1 cellular context compared by ENCODE assay signal in genomic region chr10:11757452-11757819, GRCh38.
TF ChIP-seq lines count a peak whose summit lies in the region.

No MANE protein-coding gene starts in this region.

TF ChIP-seq in K562, 482 proteins besides CTCF, POLR2A, EP300 and RAD21 (continued from another document and continues in another):
- TF ChIP-seq, protein P1, sequence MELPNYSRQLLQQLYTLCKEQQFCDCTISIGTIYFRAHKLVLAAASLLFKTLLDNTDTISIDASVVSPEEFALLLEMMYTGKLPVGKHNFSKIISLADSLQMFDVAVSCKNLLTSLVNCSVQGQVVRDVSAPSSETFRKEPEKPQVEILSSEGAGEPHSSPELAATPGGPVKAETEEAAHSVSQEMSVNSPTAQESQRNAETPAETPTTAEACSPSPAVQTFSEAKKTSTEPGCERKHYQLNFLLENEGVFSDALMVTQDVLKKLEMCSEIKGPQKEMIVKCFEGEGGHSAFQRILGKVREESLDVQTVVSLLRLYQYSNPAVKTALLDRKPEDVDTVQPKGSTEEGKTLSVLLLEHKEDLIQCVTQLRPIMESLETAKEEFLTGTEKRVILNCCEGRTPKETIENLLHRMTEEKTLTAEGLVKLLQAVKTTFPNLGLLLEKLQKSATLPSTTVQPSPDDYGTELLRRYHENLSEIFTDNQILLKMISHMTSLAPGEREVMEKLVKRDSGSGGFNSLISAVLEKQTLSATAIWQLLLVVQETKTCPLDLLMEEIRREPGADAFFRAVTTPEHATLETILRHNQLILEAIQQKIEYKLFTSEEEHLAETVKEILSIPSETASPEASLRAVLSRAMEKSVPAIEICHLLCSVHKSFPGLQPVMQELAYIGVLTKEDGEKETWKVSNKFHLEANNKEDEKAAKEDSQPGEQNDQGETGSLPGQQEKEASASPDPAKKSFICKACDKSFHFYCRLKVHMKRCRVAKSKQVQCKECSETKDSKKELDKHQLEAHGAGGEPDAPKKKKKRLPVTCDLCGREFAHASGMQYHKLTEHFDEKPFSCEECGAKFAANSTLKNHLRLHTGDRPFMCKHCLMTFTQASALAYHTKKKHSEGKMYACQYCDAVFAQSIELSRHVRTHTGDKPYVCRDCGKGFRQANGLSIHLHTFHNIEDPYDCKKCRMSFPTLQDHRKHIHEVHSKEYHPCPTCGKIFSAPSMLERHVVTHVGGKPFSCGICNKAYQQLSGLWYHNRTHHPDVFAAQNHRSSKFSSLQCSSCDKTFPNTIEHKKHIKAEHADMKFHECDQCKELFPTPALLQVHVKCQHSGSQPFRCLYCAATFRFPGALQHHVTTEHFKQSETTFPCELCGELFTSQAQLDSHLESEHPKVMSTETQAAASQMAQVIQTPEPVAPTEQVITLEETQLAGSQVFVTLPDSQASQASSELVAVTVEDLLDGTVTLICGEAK (IDR thresholded peaks at IDR 0.05), result no peak
- TF ChIP-seq, protein P1 (CRISPR knock-in tag; IDR thresholded peaks at IDR 0.05), result no peak
- peak; percentile 63; the same call in 1 of the 2 replicates for TF ChIP-seq POLR2AphosphoS5 (IDR thresholded peaks at IDR 0.05; ENCODE audit: control insufficient read depth, insufficient read depth, low read depth, low read length)
- TF ChIP-seq KLF10 (CRISPR knock-in tag; IDR thresholded peaks at IDR 0.05), result no peak
- peak; percentile 53; the same call in 1 of the 2 replicates for TF ChIP-seq TAL1 (IDR thresholded peaks at IDR 0.05)
- TF ChIP-seq, protein P2, sequence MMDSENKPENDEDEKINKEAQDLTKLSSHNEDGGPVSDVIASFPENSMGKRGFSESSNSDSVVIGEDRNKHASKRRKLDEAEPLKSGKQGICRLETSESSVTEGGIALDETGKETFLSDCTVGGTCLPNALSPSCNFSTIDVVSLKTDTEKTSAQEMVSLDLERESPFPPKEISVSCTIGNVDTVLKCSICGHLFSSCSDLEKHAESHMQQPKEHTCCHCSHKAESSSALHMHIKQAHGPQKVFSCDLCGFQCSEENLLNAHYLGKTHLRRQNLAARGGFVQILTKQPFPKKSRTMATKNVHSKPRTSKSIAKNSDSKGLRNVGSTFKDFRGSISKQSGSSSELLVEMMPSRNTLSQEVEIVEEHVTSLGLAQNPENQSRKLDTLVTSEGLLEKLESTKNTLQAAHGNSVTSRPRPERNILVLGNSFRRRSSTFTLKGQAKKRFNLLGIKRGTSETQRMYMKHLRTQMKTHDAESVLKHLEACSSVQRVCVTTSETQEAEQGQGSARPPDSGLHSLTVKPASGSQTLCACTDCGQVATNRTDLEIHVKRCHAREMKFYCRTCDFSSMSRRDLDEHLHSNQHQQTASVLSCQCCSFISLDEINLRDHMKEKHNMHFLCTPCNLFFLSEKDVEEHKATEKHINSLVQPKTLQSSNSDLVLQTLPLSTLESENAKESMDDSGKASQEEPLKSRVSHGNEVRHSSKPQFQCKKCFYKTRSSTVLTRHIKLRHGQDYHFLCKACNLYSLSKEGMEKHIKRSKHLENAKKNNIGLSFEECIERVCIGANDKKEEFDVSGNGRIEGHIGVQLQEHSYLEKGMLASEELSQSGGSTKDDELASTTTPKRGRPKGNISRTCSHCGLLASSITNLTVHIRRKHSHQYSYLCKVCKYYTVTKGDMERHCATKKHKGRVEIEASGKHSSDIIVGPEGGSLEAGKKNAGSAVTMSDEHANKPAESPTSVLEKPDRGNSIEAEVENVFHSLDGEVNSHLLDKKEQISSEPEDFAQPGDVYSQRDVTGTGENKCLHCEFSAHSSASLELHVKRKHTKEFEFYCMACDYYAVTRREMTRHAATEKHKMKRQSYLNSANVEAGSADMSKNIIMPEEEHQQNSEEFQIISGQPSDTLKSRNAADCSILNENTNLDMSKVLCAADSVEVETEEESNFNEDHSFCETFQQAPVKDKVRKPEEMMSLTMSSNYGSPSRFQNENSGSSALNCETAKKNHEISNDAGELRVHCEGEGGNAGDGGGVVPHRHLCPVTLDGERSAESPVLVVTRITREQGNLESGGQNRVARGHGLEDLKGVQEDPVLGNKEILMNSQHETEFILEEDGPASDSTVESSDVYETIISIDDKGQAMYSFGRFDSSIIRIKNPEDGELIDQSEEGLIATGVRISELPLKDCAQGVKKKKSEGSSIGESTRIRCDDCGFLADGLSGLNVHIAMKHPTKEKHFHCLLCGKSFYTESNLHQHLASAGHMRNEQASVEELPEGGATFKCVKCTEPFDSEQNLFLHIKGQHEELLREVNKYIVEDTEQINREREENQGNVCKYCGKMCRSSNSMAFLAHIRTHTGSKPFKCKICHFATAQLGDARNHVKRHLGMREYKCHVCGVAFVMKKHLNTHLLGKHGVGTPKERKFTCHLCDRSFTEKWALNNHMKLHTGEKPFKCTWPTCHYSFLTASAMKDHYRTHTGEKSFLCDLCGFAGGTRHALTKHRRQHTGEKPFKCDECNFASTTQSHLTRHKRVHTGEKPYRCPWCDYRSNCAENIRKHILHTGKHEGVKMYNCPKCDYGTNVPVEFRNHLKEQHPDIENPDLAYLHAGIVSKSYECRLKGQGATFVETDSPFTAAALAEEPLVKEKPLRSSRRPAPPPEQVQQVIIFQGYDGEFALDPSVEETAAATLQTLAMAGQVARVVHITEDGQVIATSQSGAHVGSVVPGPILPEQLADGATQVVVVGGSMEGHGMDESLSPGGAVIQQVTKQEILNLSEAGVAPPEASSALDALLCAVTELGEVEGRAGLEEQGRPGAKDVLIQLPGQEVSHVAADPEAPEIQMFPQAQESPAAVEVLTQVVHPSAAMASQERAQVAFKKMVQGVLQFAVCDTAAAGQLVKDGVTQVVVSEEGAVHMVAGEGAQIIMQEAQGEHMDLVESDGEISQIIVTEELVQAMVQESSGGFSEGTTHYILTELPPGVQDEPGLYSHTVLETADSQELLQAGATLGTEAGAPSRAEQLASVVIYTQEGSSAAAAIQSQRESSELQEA (IDR thresholded peaks at IDR 0.05; ENCODE audit: low read depth), result no peak
- TF ChIP-seq KLF16 (IDR thresholded peaks at IDR 0.05), result peak; percentile 17; the same call in 1 of the 2 replicates
- no peak for TF ChIP-seq CHCHD3 (CRISPR knock-in tag; IDR thresholded peaks at IDR 0.05)
- peak; percentile 74 for TF ChIP-seq NCOR1 (IDR thresholded peaks at IDR 0.05)
- TF ChIP-seq CBX1 (IDR thresholded peaks at IDR 0.05; ENCODE audit: low read depth), result no peak
- peak; percentile 55; the same call in 1 of the 2 replicates for TF ChIP-seq TEAD4 (IDR thresholded peaks at IDR 0.05; ENCODE audit: low read length)
- no peak for TF ChIP-seq TEAD4 (CRISPR knock-in tag; IDR thresholded peaks at IDR 0.05; ENCODE audit: borderline replicate concordance)
- no peak for TF ChIP-seq ZNF766 (CRISPR knock-in tag; conservative IDR thresholded peaks at IDR 0.05)
- no peak for TF ChIP-seq GMEB1 (CRISPR knock-in tag; IDR thresholded peaks at IDR 0.05)
- peak; percentile 62 to 80; a peak in 3 of 4 replicates for TF ChIP-seq MNT (conservative IDR thresholded peaks at IDR 0.05)
- no peak for TF ChIP-seq ZNF253 (CRISPR knock-in tag; conservative IDR thresholded peaks at IDR 0.05)
- TF ChIP-seq ZEB2 (IDR thresholded peaks at IDR 0.05), result no peak
- TF ChIP-seq, protein P3, sequence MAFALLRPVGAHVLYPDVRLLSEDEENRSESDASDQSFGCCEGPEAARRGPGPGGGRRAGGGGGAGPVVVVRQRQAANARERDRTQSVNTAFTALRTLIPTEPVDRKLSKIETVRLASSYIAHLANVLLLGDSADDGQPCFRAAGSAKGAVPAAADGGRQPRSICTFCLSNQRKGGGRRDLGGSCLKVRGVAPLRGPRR (CRISPR knock-in tag; IDR thresholded peaks at IDR 0.05), result no peak
- TF ChIP-seq ATF7 (IDR thresholded peaks at IDR 0.05), result peak; percentile 58
- no peak for TF ChIP-seq ZNF143 (CRISPR knock-in tag; IDR thresholded peaks at IDR 0.05)
- TF ChIP-seq SAFB (IDR thresholded peaks at IDR 0.05; ENCODE audit: borderline replicate concordance, low read depth, low read length), result no peak
- TF ChIP-seq C11orf30 (IDR thresholded peaks at IDR 0.05; ENCODE audit: low read depth), result peak; percentile 72
- TF ChIP-seq MCM2 (IDR thresholded peaks at IDR 0.05; ENCODE audit: low read depth), result no peak
- no peak for TF ChIP-seq MED1 (CRISPR knock-in tag; IDR thresholded peaks at IDR 0.05; ENCODE audit: borderline replicate concordance)
- TF ChIP-seq L3MBTL2 (IDR thresholded peaks at IDR 0.05), result no peak
- TF ChIP-seq, protein P4, sequence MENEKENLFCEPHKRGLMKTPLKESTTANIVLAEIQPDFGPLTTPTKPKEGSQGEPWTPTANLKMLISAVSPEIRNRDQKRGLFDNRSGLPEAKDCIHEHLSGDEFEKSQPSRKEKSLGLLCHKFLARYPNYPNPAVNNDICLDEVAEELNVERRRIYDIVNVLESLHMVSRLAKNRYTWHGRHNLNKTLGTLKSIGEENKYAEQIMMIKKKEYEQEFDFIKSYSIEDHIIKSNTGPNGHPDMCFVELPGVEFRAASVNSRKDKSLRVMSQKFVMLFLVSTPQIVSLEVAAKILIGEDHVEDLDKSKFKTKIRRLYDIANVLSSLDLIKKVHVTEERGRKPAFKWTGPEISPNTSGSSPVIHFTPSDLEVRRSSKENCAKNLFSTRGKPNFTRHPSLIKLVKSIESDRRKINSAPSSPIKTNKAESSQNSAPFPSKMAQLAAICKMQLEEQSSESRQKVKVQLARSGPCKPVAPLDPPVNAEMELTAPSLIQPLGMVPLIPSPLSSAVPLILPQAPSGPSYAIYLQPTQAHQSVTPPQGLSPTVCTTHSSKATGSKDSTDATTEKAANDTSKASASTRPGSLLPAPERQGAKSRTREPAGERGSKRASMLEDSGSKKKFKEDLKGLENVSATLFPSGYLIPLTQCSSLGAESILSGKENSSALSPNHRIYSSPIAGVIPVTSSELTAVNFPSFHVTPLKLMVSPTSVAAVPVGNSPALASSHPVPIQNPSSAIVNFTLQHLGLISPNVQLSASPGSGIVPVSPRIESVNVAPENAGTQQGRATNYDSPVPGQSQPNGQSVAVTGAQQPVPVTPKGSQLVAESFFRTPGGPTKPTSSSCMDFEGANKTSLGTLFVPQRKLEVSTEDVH (IDR thresholded peaks at IDR 0.05; ENCODE audit: low read depth, partially characterized antibody), result no peak
- no peak for TF ChIP-seq HCFC1 (IDR thresholded peaks at IDR 0.05; ENCODE audit: low read depth, low read length)
- no peak for TF ChIP-seq ZNF274 (IDR thresholded peaks at IDR 0.05; ENCODE audit: borderline replicate concordance, low read depth, low read length)
- TF ChIP-seq SPI1 (IDR thresholded peaks at IDR 0.05; ENCODE audit: borderline replicate concordance, low read depth, low read length), result no peak
- no peak for TF ChIP-seq GABPB1 (CRISPR knock-in tag; IDR thresholded peaks at IDR 0.05)
- TF ChIP-seq LCOR (CRISPR knock-in tag; IDR thresholded peaks at IDR 0.05), result 0 out of 2 replicates have a peak, but pooled peaks have one; percentile 7
- TF ChIP-seq TBP (optimal IDR thresholded peaks at IDR 0.05; ENCODE audit: low read depth, low read length), result no peak
- no peak for TF ChIP-seq ZFP91 (CRISPR knock-in tag; IDR thresholded peaks at IDR 0.05)
